In the genomic region with DNA sequence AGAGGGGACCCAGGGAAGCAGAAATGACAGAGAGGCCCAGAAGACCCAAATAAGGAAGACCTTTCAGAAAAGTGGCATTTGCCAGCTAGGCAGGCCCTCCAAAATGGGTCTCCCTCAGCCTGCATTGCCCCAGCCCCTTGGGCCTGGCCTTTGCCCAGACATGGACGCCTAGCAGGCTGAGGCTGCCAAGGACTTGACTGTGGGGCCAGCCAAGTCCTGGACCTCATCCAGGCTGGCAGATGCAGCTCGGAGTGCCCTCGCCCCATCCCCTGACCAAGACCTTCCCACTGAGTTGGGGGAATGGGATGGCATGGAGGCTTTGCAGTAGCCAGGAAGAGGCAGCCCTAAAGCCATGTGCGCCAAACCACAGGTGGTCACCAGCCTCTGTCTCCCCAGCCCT, we compare ENCODE assay signal across 20 cellular contexts.
A peak's percentile ranks its signal among the peaks of the same experiment; 100 is the strongest.
DNase-seq lines count a peak whose midpoint lies in the region; ATAC-seq and TF ChIP-seq lines count a peak whose summit lies in the region.
"Had no signal": no experiment of that assay in that cellular context is flagged by ENCODE, and none has a peak within 500 bp of the region (broad histone marks: within the 10 kb centered on the region; RNA-seq: fewer than 3 reads in every experiment).

No MANE protein-coding gene starts in this region.

- H3K9me3 ChIP-seq in OCI-LY1 (ENCODE audit: low read length) (no peaks in the 10 kb centered on the region), OCI-LY7 (ENCODE audit: low read length) (no peaks in the 10 kb centered on the region)
- H3K9me3 ChIP-seq: gastroesophageal sphincter had no signal

- no peak overlapping the region for H3K4me3 ChIP-seq in OCI-LY1 (ENCODE audit: low read depth, low read length, poor library complexity, severe bottlenecking)
- no peak overlapping the region for H3K4me3 ChIP-seq in OCI-LY7 (ENCODE audit: low read depth, low read length, poor library complexity, severe bottlenecking)
- H3K4me3 ChIP-seq: gastroesophageal sphincter, lung had no signal

- no peaks in the 10 kb centered on the region for H3K79me2 ChIP-seq in OCI-LY1 (ENCODE audit: insufficient read depth, low read length)
- H3K79me2 ChIP-seq in OCI-LY7 (ENCODE audit: insufficient read depth, low read depth, low read length): no peaks in the 10 kb centered on the region

- DNase-seq in DMS 273 treated with DMSO at 0.1 percent for 48 hours (lab: John Stamatoyannopoulos, UW): peak; percentile 27
- peak; percentile 73 for DNase-seq in left ventricle myocardium superior
- peak in 9 of 10 donors; percentile 28 to 93 (median 51) for DNase-seq in posterior cingulate gyrus
- DNase-seq in OCI-LY7 (ENCODE audit: low spot score): no peak
- no peak for DNase-seq in DMS114 treated with DMSO at 0.1 percent for 48 hours (lab: John Stamatoyannopoulos, UW; ENCODE audit: unreplicated experiment)
- DNase-seq in HT-29 (ENCODE audit: low spot score): no peak
- DNase-seq: activated CD4-positive, alpha-beta T cell treated with anti-CD3 and anti-CD28 coated beads for 48 hours; activated CD8-positive, alpha-beta memory T cell treated with anti-CD3 and anti-CD28 coated beads, Interleukin-2, amount 50 U/mL, for 48 hours; activated naive CD4-positive, alpha-beta T cell treated with Interleukin-2 at 50 U/mL for 16 hours; dermis blood vessel endothelial cell; erythroblast; GF-D8; immature natural killer cell; NCI-H2107; NCI-H774 had no signal

- H3K36me3 ChIP-seq in OCI-LY1 (ENCODE audit: insufficient read depth, low read length) (peaks cover 29% of the 10 kb centered on the region; the same call in 1 of the 2 replicates), OCI-LY7 (ENCODE audit: insufficient read depth, low read length) (peaks cover 47% of the 10 kb centered on the region)

- H3K4me1 ChIP-seq in OCI-LY1 (ENCODE audit: insufficient read depth, low read length, severe bottlenecking) (peaks cover 15% of the 10 kb centered on the region), OCI-LY7 (ENCODE audit: insufficient read depth, low read length, poor library complexity, severe bottlenecking) (peaks cover 6% of the 10 kb centered on the region)
- H3K4me1 ChIP-seq: gastroesophageal sphincter had no signal

- H4K20me1 ChIP-seq in OCI-LY1 (ENCODE audit: insufficient read depth, low read length) (no peaks in the 10 kb centered on the region), OCI-LY7 (ENCODE audit: insufficient read depth, low read length) (no peaks in the 10 kb centered on the region)

- intact Hi-C loops in left ventricle myocardium superior (cut with micrococcal nuclease): no loop called here
- intact Hi-C loops in posterior cingulate gyrus (cut with DNase I): no loop called here
- intact Hi-C loops in OCI-LY7 (cut with micrococcal nuclease; ENCODE audit: unreplicated experiment): no loop called here

- POLR2A ChIA-PET in OCI-LY7 (lab: Charles Lee): no interaction called here

- H3K4me2 ChIP-seq in OCI-LY1 (ENCODE audit: low read length) (no peak overlapping the region), OCI-LY7 (ENCODE audit: low read length) (no peak overlapping the region)

- H3K9me2 ChIP-seq in OCI-LY1 (ENCODE audit: low read depth, low read length) (no peaks in the 10 kb centered on the region), OCI-LY7 (ENCODE audit: insufficient read depth, low read length) (no peaks in the 10 kb centered on the region)

- H3F3A ChIP-seq in OCI-LY1 (ENCODE audit: insufficient read depth, low read length): no peaks in the 10 kb centered on the region

- peak; percentile 80 for ATAC-seq in left ventricle myocardium superior
- ATAC-seq in HG03521 (IDR thresholded peaks at IDR 0.05; ENCODE audit: unreplicated experiment): no peak
- ATAC-seq: gastroesophageal sphincter; natural killer cell treated with Interleukin-12 subunit alpha and Interleukin-12 subunit beta and Interleukin-15 and Interleukin-18, amount 100 ng/mL, for 72 hours had no signal

- no peaks in the 10 kb centered on the region for H3K27me3 ChIP-seq in OCI-LY1 (ENCODE audit: insufficient read depth, low read length)
- H3K27me3 ChIP-seq: gastroesophageal sphincter had no signal

- H3K9ac ChIP-seq in OCI-LY1 (ENCODE audit: low read length): no peak overlapping the region

- BruUV-seq in OCI-LY7 (replicated peaks; lab: Mats Ljungman, UMichigan): no TSS peak

- H2AFZ ChIP-seq in OCI-LY1 (ENCODE audit: low read length) (no peak overlapping the region), OCI-LY7 (ENCODE audit: low read length) (no peak overlapping the region)

- H3K27ac ChIP-seq in OCI-LY1 (ENCODE audit: low read depth, low read length, poor library complexity, severe bottlenecking): peak overlapping the region; percentile 55
- H3K27ac ChIP-seq in OCI-LY7 (ENCODE audit: low read depth, low read length, poor library complexity, severe bottlenecking): no peak overlapping the region
- H3K27ac ChIP-seq: gastroesophageal sphincter had no signal

- CTCF ChIA-PET in OCI-LY7 (lab: Charles Lee; ENCODE audit: unreplicated experiment): no interaction called here

- no peak for TF ChIP-seq CTCF in OCI-LY1 (IDR thresholded peaks at IDR 0.05; ENCODE audit: low read length)
- no peak for TF ChIP-seq CTCF in OCI-LY7 (conservative IDR thresholded peaks at IDR 0.05; ENCODE audit: low read length)

Comparison
In these comparisons a context has a peak if more than half of its experiments do, and no peak if none do; other contexts are left out.
1. DNase-seq: peak in DMS 273 treated with DMSO at 0.1 percent for 48 hours (single experiment), left ventricle myocardium superior (single experiment) and posterior cingulate gyrus (9 of 10); none in OCI-LY7 (single experiment), DMS114 treated with DMSO at 0.1 percent for 48 hours (single experiment) and HT-29 (single experiment).